8 cellular contexts compared by ENCODE assay signal in genomic region chr2:66428986-66429612, GRCh38. TPM values are rescaled to one million over a fixed set of nuclear protein-coding genes. Genes with fewer than 3 reads are reported as not detected.
A peak's percentile ranks its signal among the peaks of the same experiment; 100 is the strongest.
DNase-seq lines count a peak whose midpoint lies in the region; ATAC-seq, FAIRE-seq and TF ChIP-seq lines count a peak whose summit lies in the region.

No MANE protein-coding gene starts in this region.

- H3K27me3 Mint-ChIP-seq in naive thymus-derived CD8-positive, alpha-beta T cell = peaks cover 35 to 90% (median 68%) of the 10 kb centered on the region in 5 donors
- H3K27me3 Mint-ChIP-seq in T-helper 2 cell treated with Interferon-gamma antibody and Interleukin-4, amounts not matched to agents 5 μg/mL and 100 μg/mL, for 36 hours (ENCODE audit: low read depth) = peaks cover 73% of the 10 kb centered on the region

- peak; percentile 83 for TF ChIP-seq CTCF in bronchial epithelial cell (IDR thresholded peaks at IDR 0.05; ENCODE audit: insufficient read depth, low read length, severe bottlenecking)

- H3K27ac Mint-ChIP-seq in naive thymus-derived CD8-positive, alpha-beta T cell = no peak overlapping the region
- H3K27ac Mint-ChIP-seq in T-helper 2 cell treated with Interferon-gamma antibody and Interleukin-4, amounts not matched to agents 5 μg/mL and 100 μg/mL, for 36 hours = no peak overlapping the region

- no peaks in the 10 kb centered on the region for H3K36me3 ChIP-seq in bronchial epithelial cell (ENCODE audit: control insufficient read depth, insufficient read depth, low read length)

- peaks cover 1 to 20% (median 18%) of the 10 kb centered on the region in 4 donors for H3K4me1 Mint-ChIP-seq in naive thymus-derived CD8-positive, alpha-beta T cell
- peaks cover 4% of the 10 kb centered on the region for H3K4me1 Mint-ChIP-seq in T-helper 2 cell treated with Interferon-gamma antibody and Interleukin-4, amounts not matched to agents 5 μg/mL and 100 μg/mL, for 36 hours (ENCODE audit: low read depth)

- H3K36me3 Mint-ChIP-seq in naive thymus-derived CD8-positive, alpha-beta T cell = peaks cover 0 to 5% (median 0%) of the 10 kb centered on the region in 3 donors
- no peaks in the 10 kb centered on the region for H3K36me3 Mint-ChIP-seq in T-helper 2 cell treated with Interferon-gamma antibody and Interleukin-4, amounts not matched to agents 5 μg/mL and 100 μg/mL, for 36 hours (ENCODE audit: low read depth)

- no peak overlapping the region for H3K4me3 Mint-ChIP-seq in naive thymus-derived CD8-positive, alpha-beta T cell
- H3K4me3 Mint-ChIP-seq in T-helper 2 cell treated with Interferon-gamma antibody and Interleukin-4, amounts not matched to agents 5 μg/mL and 100 μg/mL, for 36 hours = no peak overlapping the region

- POLR2A ChIA-PET in naive thymus-derived CD8-positive, alpha-beta T cell (lab: Charles Lee) = no interaction called here

- peaks cover 0 to 7% (median 0%) of the 10 kb centered on the region in 9 donors for H3K9me3 Mint-ChIP-seq in naive thymus-derived CD8-positive, alpha-beta T cell
- H3K9me3 Mint-ChIP-seq in T-helper 2 cell treated with Interferon-gamma antibody and Interleukin-4, amounts not matched to agents 5 μg/mL and 100 μg/mL, for 36 hours = no peaks in the 10 kb centered on the region

- H3K4me3 ChIP-seq in bronchial epithelial cell (ENCODE audit: low read depth, low read length) = no peak overlapping the region

- peak; percentile 38 for DNase-seq in DMS79 (lab: John Stamatoyannopoulos, UW)
- DNase-seq in NCI-H526 treated with DMSO at 0.1 percent for 48 hours (lab: John Stamatoyannopoulos, UW) = peak; percentile 35
- DNase-seq in bronchial epithelial cell (ENCODE audit: low read depth) = peak; percentile 67
- DNase-seq in midbrain (lab: John Stamatoyannopoulos, UW) = peak; percentile 76
- DNase-seq in naive thymus-derived CD8-positive, alpha-beta T cell = no peak
- DNase-seq in T-helper 2 cell treated with Interferon-gamma antibody and Interleukin-4, amounts not matched to agents 5 μg/mL and 100 μg/mL, for 36 hours (ENCODE audit: low spot score) = no peak

- H3K27me3 ChIP-seq in bronchial epithelial cell (ENCODE audit: control insufficient read depth, insufficient read depth, low read length) = peaks cover 2% of the 10 kb centered on the region

- ATAC-seq in HG02798 (IDR thresholded peaks at IDR 0.05; ENCODE audit: poor library complexity, unreplicated experiment) = peak; percentile 58
- ATAC-seq in naive thymus-derived CD8-positive, alpha-beta T cell = no peak
- ATAC-seq in HG03439 (IDR thresholded peaks at IDR 0.05; ENCODE audit: unreplicated experiment) = no peak

- no peak for FAIRE-seq in bronchial epithelial cell (lab: Jason Lieb, UNC)

RNA-seq across cellular contexts. Expression of gene MEIS1, which starts 5.8 kb away (rescaled TPM):
- 27.7 and 28.4 TPM in 2 replicates for total RNA-seq in bronchial epithelial cell
- total RNA-seq in naive thymus-derived CD8-positive, alpha-beta T cell = not detected
- polyA plus RNA-seq in naive thymus-derived CD8-positive, alpha-beta T cell = not detected

Comparison
In these comparisons a context has a peak if more than half of its experiments do, and no peak if none do; other contexts are left out.
1. DNase-seq: peak in DMS79 (single experiment), NCI-H526 treated with DMSO at 0.1 percent for 48 hours (single experiment), bronchial epithelial cell (single experiment) and midbrain (single experiment); none in naive thymus-derived CD8-positive, alpha-beta T cell (0 of 10) and T-helper 2 cell treated with Interferon-gamma antibody and Interleukin-4, amounts not matched to agents 5 μg/mL and 100 μg/mL, for 36 hours (single experiment).
2. RNA of gene MEIS1, which starts 5.8 kb away (total RNA-seq): 27.7 to 28.4 TPM in bronchial epithelial cell; not detected in naive thymus-derived CD8-positive, alpha-beta T cell; every median in the first group is over 10 times any median in the second.